In the genomic region with DNA sequence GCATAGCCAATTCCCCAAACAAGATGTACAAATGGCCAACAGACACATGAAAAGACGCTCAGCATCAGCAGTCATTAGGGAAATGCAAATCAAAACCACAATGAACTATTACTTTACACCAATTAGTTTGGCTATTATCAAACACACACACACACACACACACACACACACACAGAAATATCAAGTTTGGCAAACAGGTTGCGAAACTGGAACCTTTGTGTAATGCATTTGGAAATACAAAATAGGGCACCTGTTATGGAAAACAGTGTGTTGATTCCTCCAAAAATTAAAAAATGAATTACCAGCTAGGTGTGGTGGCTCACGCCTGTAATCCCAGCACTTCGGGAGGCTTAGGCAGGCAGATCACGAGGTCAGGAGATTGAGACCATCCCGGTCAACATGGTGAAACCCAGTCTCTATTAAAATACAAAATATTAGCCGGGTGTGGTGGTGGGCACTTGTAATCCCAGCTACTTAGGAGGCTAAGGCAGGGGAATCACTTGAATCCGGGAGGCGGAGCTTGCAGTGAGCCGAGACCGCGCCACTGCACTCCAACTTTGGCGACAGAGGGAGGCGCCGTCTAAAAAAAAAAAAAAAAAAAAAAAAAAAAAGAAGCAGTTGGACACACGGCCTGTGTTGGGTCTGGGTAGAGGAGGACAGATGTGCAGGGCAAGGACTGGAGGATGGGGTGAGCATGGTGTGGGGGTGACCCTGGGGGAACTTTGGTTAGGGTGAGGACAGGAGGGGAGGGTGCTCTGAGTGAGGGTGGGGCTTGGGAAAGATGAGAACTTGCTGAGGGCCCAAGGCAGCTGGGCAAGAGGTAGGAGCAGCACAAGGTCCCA, we compare ENCODE assay signal across 17 cellular contexts. TPM values are rescaled to one million over a fixed set of nuclear protein-coding genes. Genes with fewer than 3 reads are reported as not detected.
DNase-seq lines count a peak whose midpoint lies in the region; ATAC-seq and TF ChIP-seq lines count a peak whose summit lies in the region.
"Had no signal": no experiment of that assay in that cellular context is flagged by ENCODE, and none has a peak within 500 bp of the region (broad histone marks: within the 10 kb centered on the region; RNA-seq: fewer than 3 reads in every experiment).

No MANE protein-coding gene starts in this region.

- intact Hi-C loops in CD4-positive, alpha-beta T cell (cut with DNase I, micrococcal nuclease): no loop called here
- intact Hi-C loops in activated CD8-positive, alpha-beta T cell treated with anti-CD3 and anti-CD28 coated beads for 36 hours (cut with micrococcal nuclease): no loop called here
- intact Hi-C loops in prostate gland (cut with DNase I): no loop called here

- H3K27me3 ChIP-seq in CD4-positive, alpha-beta T cell (ENCODE audit: control insufficient read depth, insufficient read depth, low read length): no peaks in the 10 kb centered on the region
- no peaks in the 10 kb centered on the region for H3K27me3 ChIP-seq in prostate gland (replicated peaks; ENCODE audit: insufficient read depth)
- H3K27me3 ChIP-seq: colonic mucosa had no signal

- no peak overlapping the region for H3K27ac Mint-ChIP-seq in CD4-positive, alpha-beta T cell
- H3K27ac Mint-ChIP-seq in activated CD8-positive, alpha-beta T cell treated with anti-CD3 and anti-CD28 coated beads for 36 hours: no peak overlapping the region

- peaks cover 10% of the 10 kb centered on the region for H3K36me3 Mint-ChIP-seq in CD4-positive, alpha-beta T cell (ENCODE audit: low read depth)
- H3K36me3 Mint-ChIP-seq in activated CD8-positive, alpha-beta T cell treated with anti-CD3 and anti-CD28 coated beads for 36 hours (ENCODE audit: low read depth): no peaks in the 10 kb centered on the region

- H3K4me1 ChIP-seq in prostate gland (replicated peaks): no peaks in the 10 kb centered on the region
- H3K4me1 ChIP-seq: colonic mucosa had no signal

- POLR2A ChIA-PET in CD4-positive, alpha-beta T cell (lab: Charles Lee): interaction anchor here (2.7 to 3.1 kb wide), 2 partner anchors 20 to 38 kb away, joined by 22 to 37 read pairs; no protein-coding TSS in a partner anchor
- POLR2A ChIA-PET in activated CD8-positive, alpha-beta T cell treated with anti-CD3 and anti-CD28 coated beads for 36 hours (lab: Charles Lee): interaction anchor here (1.5 kb wide), 1 partner anchor 13 kb away, joined by 4 read pairs; no protein-coding TSS in a partner anchor

- no peak for TF ChIP-seq POLR2A in prostate gland (IDR thresholded peaks at IDR 0.05)

- H3K27me3 Mint-ChIP-seq in CD4-positive, alpha-beta T cell: no peaks in the 10 kb centered on the region
- no peaks in the 10 kb centered on the region for H3K27me3 Mint-ChIP-seq in activated CD8-positive, alpha-beta T cell treated with anti-CD3 and anti-CD28 coated beads for 36 hours

- H3K27ac ChIP-seq in CD4-positive, alpha-beta T cell (ENCODE audit: low read depth, low read length): no peak overlapping the region
- H3K27ac ChIP-seq in prostate gland: no peak overlapping the region
- H3K27ac ChIP-seq: 22Rv1, colonic mucosa, SK-N-MC had no signal

- no peak for ATAC-seq in CD4-positive, alpha-beta T cell (ENCODE audit: poor library complexity)
- no peak for ATAC-seq in activated CD8-positive, alpha-beta T cell treated with anti-CD3 and anti-CD28 coated beads for 36 hours
- no peak for ATAC-seq in left lobe of liver

- 73% methylated on average over 16 of the region's 16 CpGs for WGBS in prostate gland

- TF ChIP-seq CTCF in CD4-positive, alpha-beta T cell (IDR thresholded peaks at IDR 0.05): no peak
- no peak for TF ChIP-seq CTCF in activated CD8-positive, alpha-beta T cell treated with anti-CD3 and anti-CD28 coated beads for 36 hours (IDR thresholded peaks at IDR 0.05)
- TF ChIP-seq CTCF in prostate gland (IDR thresholded peaks at IDR 0.05): no peak

- DNase-seq in DMS53 (lab: John Stamatoyannopoulos, UW) (peak; percentile 12), DMS53 treated with DMSO at 0.1 percent for 48 hours (lab: John Stamatoyannopoulos, UW; ENCODE audit: unreplicated experiment) (no peak), left lobe of liver (ENCODE audit: low spot score) (peak; percentile 23), KBM-7 (no peak), prostate gland (ENCODE audit: low spot score) (no peak), GF-D8 (lab: John Stamatoyannopoulos, UW) (no peak)
- DNase-seq in CD4-positive, alpha-beta T cell: no peak
- DNase-seq in activated CD8-positive, alpha-beta T cell treated with anti-CD3 and anti-CD28 coated beads for 36 hours: no peak
- DNase-seq: activated CD8-positive, alpha-beta memory T cell treated with anti-CD3 and anti-CD28 coated beads, Interleukin-2, amount 50 U/mL, for 4 hours; aorta; colonic mucosa; glutamatergic neuron; islet precursor cell; NCI-H1694 treated with DMSO at 0.1 percent for 48 hours; NCI-H510A had no signal

- H3K4me3 Mint-ChIP-seq in CD4-positive, alpha-beta T cell: peak overlapping the region; percentile 99
- H3K4me3 Mint-ChIP-seq in activated CD8-positive, alpha-beta T cell treated with anti-CD3 and anti-CD28 coated beads for 36 hours: peak overlapping the region; percentile 87

- CTCF ChIA-PET in CD4-positive, alpha-beta T cell (lab: Charles Lee): interaction anchor here (0.8 to 8.5 kb wide), 3 partner anchors 11 to 97 kb away, joined by 3 to 82 read pairs (median 11); no protein-coding TSS in a partner anchor
- CTCF ChIA-PET in activated CD8-positive, alpha-beta T cell treated with anti-CD3 and anti-CD28 coated beads for 36 hours (lab: Charles Lee): interaction anchor here (5.3 to 7.3 kb wide), 2 partner anchors 10 to 40 kb away, joined by 55 to 70 read pairs; no protein-coding TSS in a partner anchor

- no peak overlapping the region for H3K4me3 ChIP-seq in prostate gland

- H3K36me3 ChIP-seq in prostate gland: no peaks in the 10 kb centered on the region
- H3K36me3 ChIP-seq: colonic mucosa had no signal

- H3K9me3 Mint-ChIP-seq in CD4-positive, alpha-beta T cell: no peaks in the 10 kb centered on the region
- no peaks in the 10 kb centered on the region for H3K9me3 Mint-ChIP-seq in activated CD8-positive, alpha-beta T cell treated with anti-CD3 and anti-CD28 coated beads for 36 hours

- in situ Hi-C loops in KBM-7 (cut with MboI; ENCODE audit: low pct_unique_long_range_greater_than_20kb, low sequenced_read_pairs): no loop called here

- H3K4me1 Mint-ChIP-seq in CD4-positive, alpha-beta T cell (ENCODE audit: low read depth): peaks cover 43% of the 10 kb centered on the region
- H3K4me1 Mint-ChIP-seq in activated CD8-positive, alpha-beta T cell treated with anti-CD3 and anti-CD28 coated beads for 36 hours (ENCODE audit: low read depth): peaks cover 32% of the 10 kb centered on the region

- H3K9me3 ChIP-seq in CD4-positive, alpha-beta T cell (ENCODE audit: control insufficient read depth, low read length): no peaks in the 10 kb centered on the region
- no peaks in the 10 kb centered on the region for H3K9me3 ChIP-seq in prostate gland
- H3K9me3 ChIP-seq: colonic mucosa had no signal

RNA-seq across cellular contexts. Expression of gene HLA-F, which starts 23.8 kb away (rescaled TPM):
- total RNA-seq in CD4-positive, alpha-beta T cell: 100 to 1,000 TPM; 560 TPM
- total RNA-seq in activated CD8-positive, alpha-beta T cell treated with anti-CD3 and anti-CD28 coated beads for 36 hours: 100 to 1,000 TPM; 172 TPM
- total RNA-seq in left lobe of liver: 30.6 TPM
- total RNA-seq in prostate gland: 10 to 100 TPM; 34.0 to 62.1 TPM

Comparison
In these comparisons a context has a peak if more than half of its experiments do, and no peak if none do; other contexts are left out.
1. DNase-seq: peak in DMS53 (single experiment) and left lobe of liver (single experiment); none in DMS53 treated with DMSO at 0.1 percent for 48 hours (single experiment), CD4-positive, alpha-beta T cell (0 of 10), activated CD8-positive, alpha-beta T cell treated with anti-CD3 and anti-CD28 coated beads for 36 hours (single experiment), KBM-7 (single experiment), prostate gland (single experiment) and GF-D8 (single experiment).